9 cellular contexts compared by ENCODE assay signal in genomic region chr14:65414961-65415589, GRCh38. TPM values are rescaled to one million over a fixed set of nuclear protein-coding genes. Genes with fewer than 3 reads are reported as not detected.
A peak's percentile ranks its signal among the peaks of the same experiment; 100 is the strongest.
DNase-seq lines count a peak whose midpoint lies in the region; ATAC-seq, FAIRE-seq and TF ChIP-seq lines count a peak whose summit lies in the region.
"Had no signal": no experiment of that assay in that cellular context is flagged by ENCODE, and none has a peak within 500 bp of the region (broad histone marks: within the 10 kb centered on the region; RNA-seq: fewer than 3 reads in every experiment).

No MANE protein-coding gene starts in this region.

- WGBS in aorta, 2 donors: 67 to 70% methylated on average over 3 of the region's 3 CpGs

- no peak for TF ChIP-seq POLR2A in GM12892 (IDR thresholded peaks at IDR 0.05; ENCODE audit: low read depth, low read length)

- H3K27ac ChIP-seq in OCI-LY3 (ENCODE audit: low read length) (no peak overlapping the region), osteoblast (ENCODE audit: low read depth, low read length) (no peak overlapping the region), aorta (ENCODE audit: low read depth in 1 of 2, low read length in 2 of 2) (no peak overlapping the region)

- H3K27me3 ChIP-seq in OCI-LY3 (ENCODE audit: low read depth, low read length): peaks cover 17% of the 10 kb centered on the region
- H3K27me3 ChIP-seq in osteoblast (ENCODE audit: insufficient read depth, low read length): no peaks in the 10 kb centered on the region
- H3K27me3 ChIP-seq in aorta (ENCODE audit: control insufficient read depth in 1 of 2, insufficient read depth in 2 of 2, low read length in 1 of 2): no peaks in the 10 kb centered on the region

- peak; percentile 41 for DNase-seq in CD1c-positive myeloid dendritic cell (ENCODE audit: extremely low spot score)
- DNase-seq in GM12892 (ENCODE audit: insufficient read length): no peak
- DNase-seq in effector memory CD8-positive, alpha-beta T cell: peak in 2 of 3 experiments; percentile 4 to 6
- DNase-seq in osteoblast (ENCODE audit: insufficient read length, low spot score, missing footprints): peak; percentile 22
- no peak for DNase-seq in aorta

- no peaks in the 10 kb centered on the region for H3K27me3 Mint-ChIP-seq in effector memory CD8-positive, alpha-beta T cell
- H3K27me3 Mint-ChIP-seq: T-helper 17 cell had no signal

- no peak overlapping the region for H2AFZ ChIP-seq in OCI-LY3 (ENCODE audit: low read depth, low read length)
- H2AFZ ChIP-seq in osteoblast (ENCODE audit: low read length): no peak overlapping the region

- H3K36me3 ChIP-seq in OCI-LY3 (replicated peaks; ENCODE audit: low read depth, low read length): no peaks in the 10 kb centered on the region
- no peaks in the 10 kb centered on the region for H3K36me3 ChIP-seq in osteoblast (ENCODE audit: insufficient read depth, low read length)
- H3K36me3 ChIP-seq in aorta (ENCODE audit: control insufficient read depth in 1 of 2, insufficient read depth in 2 of 2, low read length in 1 of 2): no peaks in the 10 kb centered on the region

- no peak overlapping the region for H3K9ac ChIP-seq in OCI-LY3 (ENCODE audit: low read length)

- peaks cover 5% of the 10 kb centered on the region for H4K20me1 ChIP-seq in OCI-LY3 (ENCODE audit: insufficient read depth, low read length)
- peaks cover 9% of the 10 kb centered on the region for H4K20me1 ChIP-seq in osteoblast (ENCODE audit: insufficient read depth, low read length)

- 0 out of 2 replicates have a peak overlapping the region, but pooled peaks have one; percentile 12 for H3K4me2 ChIP-seq in OCI-LY3 (ENCODE audit: low read length)
- peak overlapping the region; percentile 96 for H3K4me2 ChIP-seq in osteoblast (ENCODE audit: insufficient read depth, low read length)

- H3K4me1 ChIP-seq in OCI-LY3 (ENCODE audit: low read length): peaks cover 18% of the 10 kb centered on the region
- H3K4me1 ChIP-seq in osteoblast (ENCODE audit: insufficient read depth, low read length): peaks cover 13% of the 10 kb centered on the region
- no peaks in the 10 kb centered on the region for H3K4me1 ChIP-seq in aorta (ENCODE audit: control insufficient read depth in 1 of 2, insufficient read depth in 2 of 2, low read length in 2 of 2)

- H3K4me3 ChIP-seq in OCI-LY3 (ENCODE audit: low read length) (no peak overlapping the region), osteoblast (ENCODE audit: insufficient read depth, low read length) (no peak overlapping the region), aorta (ENCODE audit: low read length in 2 of 2) (no peak overlapping the region)

- H3K79me2 ChIP-seq in OCI-LY3 (ENCODE audit: low read length) (no peaks in the 10 kb centered on the region), osteoblast (ENCODE audit: insufficient read depth, low read length) (peaks cover 60% of the 10 kb centered on the region)

- H3K9me3 ChIP-seq in OCI-LY3 (ENCODE audit: insufficient read depth, low read length): no peaks in the 10 kb centered on the region
- no peaks in the 10 kb centered on the region for H3K9me3 ChIP-seq in osteoblast (ENCODE audit: low read depth, low read length)
- H3K9me3 ChIP-seq in aorta (ENCODE audit: control insufficient read depth, low read length): no peaks in the 10 kb centered on the region

- FAIRE-seq in GM12892 (lab: Jason Lieb, UNC): peak; percentile 73

- ATAC-seq in effector memory CD8-positive, alpha-beta T cell (replicated peaks): no peak
- ATAC-seq in aorta (ENCODE audit: low FRiP score): no peak
- no peak for ATAC-seq in HG03139 (IDR thresholded peaks at IDR 0.05; ENCODE audit: unreplicated experiment)
- ATAC-seq in HG03354 (IDR thresholded peaks at IDR 0.05; ENCODE audit: poor library complexity, severe bottlenecking, unreplicated experiment): no peak
- ATAC-seq: T-helper 17 cell had no signal

- H3K9me3 Mint-ChIP-seq in effector memory CD8-positive, alpha-beta T cell: no peaks in the 10 kb centered on the region

- no peak overlapping the region for H3K27ac Mint-ChIP-seq in effector memory CD8-positive, alpha-beta T cell

- H3K4me1 Mint-ChIP-seq in effector memory CD8-positive, alpha-beta T cell (ENCODE audit: low read depth in 2 of 2): peaks cover 15 to 27% of the 10 kb centered on the region in 2 donors

- TF ChIP-seq CTCF in OCI-LY3 (IDR thresholded peaks at IDR 0.05; ENCODE audit: low read depth, low read length): peak; percentile 74
- peak; percentile 66 for TF ChIP-seq CTCF in osteoblast (IDR thresholded peaks at IDR 0.05; ENCODE audit: extremely low read depth, low read depth, low read length)

- intact Hi-C loops in aorta (cut with DNase I): loop anchor here (5.0 to 10.0 kb wide), 4 partner anchors 253 to 430 kb away; partner anchors contain the start of genes FNTB (in 1 of the 2) and MAX (in 1 of the 2)

- peaks cover 10% of the 10 kb centered on the region for H3K36me3 Mint-ChIP-seq in effector memory CD8-positive, alpha-beta T cell (ENCODE audit: insufficient read depth)

- no peak overlapping the region for H3K4me3 Mint-ChIP-seq in effector memory CD8-positive, alpha-beta T cell

RNA-seq across cellular contexts. Expression of gene FUT8, which starts 2.5 kb away (rescaled TPM):
- polyA plus RNA-seq in GM12892 (2012; ENCODE audit: missing spikeins): 44.2 TPM
- total RNA-seq in osteoblast (124 and 133 TPM in 2 replicates), aorta (10 to 100 TPM; 21.8 to 32.3 TPM)
- 1 to 10 TPM; 3.4 to 7.4 TPM for polyA plus RNA-seq in aorta

Comparison
In these comparisons a context has a peak if more than half of its experiments do, and no peak if none do; other contexts are left out.
1. DNase-seq: peak in CD1c-positive myeloid dendritic cell (single experiment), effector memory CD8-positive, alpha-beta T cell (2 of 3) and osteoblast (single experiment); none in GM12892 (single experiment) and aorta (0 of 2).